In the genomic region with DNA sequence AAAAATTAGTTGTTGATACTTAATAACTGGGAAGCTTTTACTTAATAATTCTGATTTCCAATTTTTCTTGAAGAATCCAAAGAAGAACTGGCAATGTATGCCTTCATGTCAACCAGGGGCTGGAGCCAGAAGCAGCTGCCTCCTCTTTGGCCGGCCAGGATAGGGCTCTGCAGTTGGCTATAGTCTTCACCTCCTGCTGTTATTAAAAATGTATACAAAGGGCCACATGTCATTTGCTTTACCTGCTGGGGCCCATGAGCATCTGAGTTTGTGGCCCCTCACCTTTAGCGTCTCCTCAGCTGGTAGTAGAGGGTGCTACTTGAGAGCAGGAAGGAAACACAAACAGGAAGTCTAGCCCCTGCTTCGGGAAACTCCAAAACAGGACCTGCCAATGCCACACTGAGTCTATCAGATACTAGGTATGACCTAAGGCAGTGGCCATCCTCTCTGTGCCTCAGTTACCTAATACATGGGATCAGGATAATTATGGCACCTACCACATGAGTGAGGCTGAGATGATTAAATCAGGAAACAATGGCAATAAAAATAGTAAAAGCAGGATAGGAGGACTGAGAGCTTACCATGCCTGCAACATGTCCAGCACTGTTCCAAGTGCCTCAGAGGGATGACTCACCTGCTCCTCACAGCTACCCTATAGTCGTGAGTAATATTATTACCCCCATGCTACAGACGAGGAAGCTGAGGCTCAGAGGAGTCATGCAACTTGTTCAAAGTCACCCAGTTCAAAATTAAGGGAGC, we compare ENCODE assay signal across 8 cellular contexts. TPM values are rescaled to one million over a fixed set of nuclear protein-coding genes. Genes with fewer than 3 reads are reported as not detected.
A peak's percentile ranks its signal among the peaks of the same experiment; 100 is the strongest.
DNase-seq lines count a peak whose midpoint lies in the region; ATAC-seq and TF ChIP-seq lines count a peak whose summit lies in the region.

No MANE protein-coding gene starts in this region.

- peak; percentile 95 for ATAC-seq in activated CD8-positive, alpha-beta memory T cell treated with anti-CD3 and anti-CD28 coated beads, Interleukin-2, amount 10 ng/mL, durations not matched to agents 7 days and 5 days
- ATAC-seq in heart right ventricle = peak in 6 of 8 donors; percentile 17 to 75 (median 32)
- no peak for ATAC-seq in sciatic nerve
- ATAC-seq in HG03469 (IDR thresholded peaks at IDR 0.05; ENCODE audit: unreplicated experiment) = no peak

- H3K9me3 ChIP-seq in heart right ventricle = no peaks in the 10 kb centered on the region

- H3K9me3 Mint-ChIP-seq in activated CD8-positive, alpha-beta memory T cell treated with anti-CD3 and anti-CD28 coated beads, Interleukin-2, amount 10 ng/mL, durations not matched to agents 7 days and 5 days (ENCODE audit: low read depth) = no peaks in the 10 kb centered on the region

- H3K27me3 Mint-ChIP-seq in activated CD8-positive, alpha-beta memory T cell treated with anti-CD3 and anti-CD28 coated beads, Interleukin-2, amount 10 ng/mL, durations not matched to agents 7 days and 5 days = no peaks in the 10 kb centered on the region

- WGBS in heart right ventricle, 2 donors = 52 to 76% methylated on average over 5 of the region's 5 CpGs

- no peak for TF ChIP-seq CTCF in heart right ventricle (IDR thresholded peaks at IDR 0.05)

- CTCF ChIA-PET in activated CD8-positive, alpha-beta memory T cell treated with anti-CD3 and anti-CD28 coated beads, Interleukin-2, amount 10 ng/mL, durations not matched to agents 7 days and 5 days (lab: Charles Lee) = interaction anchor here (0.8 to 3.3 kb wide), 9 partner anchors 9 to 87 kb away, joined by 3 to 21 read pairs (median 4); partner anchors contain the start of gene CCDC69

- no peak overlapping the region for H3K4me3 Mint-ChIP-seq in activated CD8-positive, alpha-beta memory T cell treated with anti-CD3 and anti-CD28 coated beads, Interleukin-2, amount 10 ng/mL, durations not matched to agents 7 days and 5 days

- H3K27ac ChIP-seq in heart right ventricle = peak overlapping the region in 1 of 10 donors; percentile 54

- peak overlapping the region; percentile 73 for H3K27ac Mint-ChIP-seq in activated CD8-positive, alpha-beta memory T cell treated with anti-CD3 and anti-CD28 coated beads, Interleukin-2, amount 10 ng/mL, durations not matched to agents 7 days and 5 days

- H3K4me3 ChIP-seq in heart right ventricle = no peak overlapping the region

- no peaks in the 10 kb centered on the region for H3K27me3 ChIP-seq in heart right ventricle

- DNase-seq in stimulated activated CD4-positive, alpha-beta T cell treated with anti-CD3 and anti-CD28 coated beads, Interleukin-1b, Interleukin-23, amount 100 ng/mL, for 48 hours = peak; percentile 57
- DNase-seq in stimulated activated CD4-positive, alpha-beta T cell treated with anti-CD3 and anti-CD28 coated beads, Interleukin-4, amount 100 ng/mL, for 1 hour = no peak
- DNase-seq in activated CD8-positive, alpha-beta memory T cell treated with anti-CD3 and anti-CD28 coated beads, Interleukin-2, amount 10 ng/mL, durations not matched to agents 7 days and 5 days = peak; percentile 68
- DNase-seq in heart right ventricle (no peak), sciatic nerve (ENCODE audit: low spot score) (no peak), T-helper 9 cell (no peak), NOMO-1 (lab: John Stamatoyannopoulos, UW; ENCODE audit: unreplicated experiment in 2 of 2) (no peak)

- intact Hi-C loops in heart right ventricle (cut with DNase I) (no loop called here), sciatic nerve (cut with DNase I) (no loop called here)

- H3K4me1 ChIP-seq in heart right ventricle = peaks cover 0 to 16% (median 11%) of the 10 kb centered on the region in 9 donors

- peaks cover 35% of the 10 kb centered on the region for H3K36me3 Mint-ChIP-seq in activated CD8-positive, alpha-beta memory T cell treated with anti-CD3 and anti-CD28 coated beads, Interleukin-2, amount 10 ng/mL, durations not matched to agents 7 days and 5 days

- peaks cover 0 to 65% (median 17%) of the 10 kb centered on the region in 9 donors for H3K36me3 ChIP-seq in heart right ventricle

- peaks cover 27% of the 10 kb centered on the region for H3K4me1 Mint-ChIP-seq in activated CD8-positive, alpha-beta memory T cell treated with anti-CD3 and anti-CD28 coated beads, Interleukin-2, amount 10 ng/mL, durations not matched to agents 7 days and 5 days

RNA-seq across cellular contexts. Expression of gene CCDC69, which starts 21.3 kb away (rescaled TPM):
- 10 to 100 TPM; 73.1 to 89.1 TPM for total RNA-seq in activated CD8-positive, alpha-beta memory T cell treated with anti-CD3 and anti-CD28 coated beads, Interleukin-2, amount 10 ng/mL, durations not matched to agents 7 days and 5 days
- 100 to 1,000 TPM in 7 of 10 donors, 10 to 100 TPM in 3; 74.9 to 172 (median 104) TPM for total RNA-seq in heart right ventricle
- polyA plus RNA-seq in heart right ventricle = 100 to 1,000 TPM in 1 of 2 donors, 10 to 100 TPM in 1; 50.8 to 191 TPM
- total RNA-seq in sciatic nerve = 45.8 TPM

RNA-seq across cellular contexts. Expression of gene ANXA6, which starts 45.0 kb away (rescaled TPM):
- total RNA-seq in activated CD8-positive, alpha-beta memory T cell treated with anti-CD3 and anti-CD28 coated beads, Interleukin-2, amount 10 ng/mL, durations not matched to agents 7 days and 5 days = 100 to 1,000 TPM; 623 to 640 TPM
- 100 to 1,000 TPM; 182 to 275 (median 219) TPM for total RNA-seq in heart right ventricle
- 100 to 1,000 TPM; 137 to 162 TPM for polyA plus RNA-seq in heart right ventricle
- 211 TPM for total RNA-seq in sciatic nerve

RNA-seq across cellular contexts. Expression of gene GM2A, which starts 50.4 kb away (rescaled TPM):
- 10 to 100 TPM; 13.4 to 18.7 TPM for total RNA-seq in activated CD8-positive, alpha-beta memory T cell treated with anti-CD3 and anti-CD28 coated beads, Interleukin-2, amount 10 ng/mL, durations not matched to agents 7 days and 5 days
- total RNA-seq in heart right ventricle = 10 to 100 TPM; 30.5 to 47.1 (median 36.5) TPM
- 10 to 100 TPM; 18.1 to 19.9 TPM for polyA plus RNA-seq in heart right ventricle
- 41.9 TPM for total RNA-seq in sciatic nerve

Comparison
In these comparisons a context has a peak if more than half of its experiments do, and no peak if none do; other contexts are left out.
1. DNase-seq: peak in stimulated activated CD4-positive, alpha-beta T cell treated with anti-CD3 and anti-CD28 coated beads, Interleukin-1b, Interleukin-23, amount 100 ng/mL, for 48 hours (single experiment) and activated CD8-positive, alpha-beta memory T cell treated with anti-CD3 and anti-CD28 coated beads, Interleukin-2, amount 10 ng/mL, durations not matched to agents 7 days and 5 days (single experiment); none in stimulated activated CD4-positive, alpha-beta T cell treated with anti-CD3 and anti-CD28 coated beads, Interleukin-4, amount 100 ng/mL, for 1 hour (single experiment), heart right ventricle (0 of 2), sciatic nerve (single experiment), T-helper 9 cell (single experiment) and NOMO-1 (0 of 2).
2. ATAC-seq: peak in activated CD8-positive, alpha-beta memory T cell treated with anti-CD3 and anti-CD28 coated beads, Interleukin-2, amount 10 ng/mL, durations not matched to agents 7 days and 5 days (single experiment) and heart right ventricle (6 of 8); none in sciatic nerve (single experiment) and HG03469 (single experiment).